2 cellular contexts compared by ENCODE assay signal in genomic region chr2:240232961-240233890, GRCh38.
TF ChIP-seq lines count a peak whose summit lies in the region.

No MANE protein-coding gene starts in this region.

TF ChIP-seq in IMR-90, 13 proteins besides CTCF, POLR2A, EP300 and RAD21:
- TF ChIP-seq CHD1 (IDR thresholded peaks at IDR 0.05; ENCODE audit: low read depth, low read length) (peak; percentile 77; the same call in 1 of the 2 replicates), RFX5 (IDR thresholded peaks at IDR 0.05; ENCODE audit: low read depth, low read length) (no peak), USF2 (IDR thresholded peaks at IDR 0.05; ENCODE audit: low read depth, low read length) (no peak), SMC3 (IDR thresholded peaks at IDR 0.05; ENCODE audit: low read depth, low read length) (peak; percentile 99), MAZ (IDR thresholded peaks at IDR 0.05; ENCODE audit: borderline replicate concordance, low read depth, low read length) (peak; percentile 44; the same call in 1 of the 2 replicates)

TF ChIP-seq in SK-N-SH, 30 proteins besides CTCF, POLR2A, EP300 and RAD21 (continued from another document):
- no peak for TF ChIP-seq IRF3 (IDR thresholded peaks at IDR 0.05; ENCODE audit: low read depth, low read length)
